Comparison of ENCODE assay signal across 17 cellular contexts in the genomic region with DNA sequence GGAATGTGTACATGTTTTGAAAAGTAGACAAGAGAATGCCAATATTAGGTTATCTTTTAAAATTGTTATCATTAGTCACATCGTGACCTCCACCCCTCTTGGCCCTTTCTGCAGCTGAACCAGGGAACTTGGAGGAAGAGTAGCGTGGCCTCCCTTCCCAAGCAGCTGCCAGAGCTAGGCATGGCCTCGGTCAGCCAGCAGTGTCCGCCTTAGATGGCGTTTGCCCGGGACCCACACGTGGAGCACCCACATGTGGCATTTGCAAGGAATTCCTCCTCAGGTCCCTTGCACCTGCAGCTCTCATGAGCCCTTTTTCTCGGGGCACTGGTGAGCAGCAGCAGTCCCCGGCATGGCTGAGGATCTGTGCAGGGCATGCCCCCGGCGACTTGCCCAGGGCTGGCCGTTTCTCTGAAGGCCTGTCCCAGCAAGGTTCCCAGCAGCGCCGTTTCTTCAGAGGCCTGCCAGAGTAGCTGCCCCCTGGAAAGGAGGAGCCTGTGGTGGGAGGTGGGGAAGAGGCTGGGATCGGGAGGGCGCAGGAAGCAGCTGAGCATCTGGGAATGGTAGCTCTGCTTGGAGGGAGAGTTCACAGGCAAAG. TPM values are rescaled to one million over a fixed set of nuclear protein-coding genes. Genes with fewer than 3 reads are reported as not detected.
DNase-seq lines count a peak whose midpoint lies in the region; ATAC-seq and TF ChIP-seq lines count a peak whose summit lies in the region.
"Had no signal": no experiment of that assay in that cellular context is flagged by ENCODE, and none has a peak within 500 bp of the region (broad histone marks: within the 10 kb centered on the region; RNA-seq: fewer than 3 reads in every experiment).

No MANE protein-coding gene starts in this region.

- intact Hi-C loops in posterior vena cava (cut with DNase I), result no loop called here
- intact Hi-C loops in PC-9 (cut with micrococcal nuclease; ENCODE audit: unreplicated experiment), result no loop called here
- intact Hi-C loops in activated T-helper 2 cell treated with anti-CD3 and anti-CD28 coated beads, Interferon-gamma antibody, Interleukin-2, Interleukin-4, amounts not matched to agents 10 μg/mL and 5 μg/mL and 100 μg/mL, durations not matched to agents 14 hours and 24 hours and 36 hours (cut with micrococcal nuclease), result no loop called here

- H3K27ac ChIP-seq in PC-9, result no peak overlapping the region

- POLR2A ChIA-PET in WTC11 (lab: Charles Lee), result interaction anchor here (0.6 kb wide), 1 partner anchor 37 kb away, joined by 3 read pairs; no protein-coding TSS in a partner anchor
- POLR2A ChIA-PET in PC-9 (lab: Charles Lee; ENCODE audit: unreplicated experiment), result no interaction called here

- TF ChIP-seq CTCF in WTC11 (IDR thresholded peaks at IDR 0.05), result no peak
- no peak for TF ChIP-seq CTCF in PC-9 (conservative IDR thresholded peaks at IDR 0.05)

- H3K27ac Mint-ChIP-seq in WTC11 (no peak overlapping the region), memory B cell (peak overlapping the region; percentile 81)
- H3K27ac Mint-ChIP-seq in activated T-helper 2 cell treated with anti-CD3 and anti-CD28 coated beads, Interferon-gamma antibody, Interleukin-2, Interleukin-4, amounts not matched to agents 10 μg/mL and 5 μg/mL and 100 μg/mL, durations not matched to agents 14 hours and 24 hours and 36 hours, result no peak overlapping the region

- no peak overlapping the region for H3K4me2 ChIP-seq in PC-9

- H3K4me1 Mint-ChIP-seq in WTC11 (peaks cover 34% of the 10 kb centered on the region), memory B cell (peaks cover 51% of the 10 kb centered on the region)
- H3K4me1 Mint-ChIP-seq in activated T-helper 2 cell treated with anti-CD3 and anti-CD28 coated beads, Interferon-gamma antibody, Interleukin-2, Interleukin-4, amounts not matched to agents 10 μg/mL and 5 μg/mL and 100 μg/mL, durations not matched to agents 14 hours and 24 hours and 36 hours (ENCODE audit: low read depth), result peaks cover 12% of the 10 kb centered on the region

- no peaks in the 10 kb centered on the region for H3K27me3 ChIP-seq in PC-9 (ENCODE audit: insufficient read depth, low read depth)

- peaks cover 51% of the 10 kb centered on the region for H4K20me1 ChIP-seq in PC-9 (ENCODE audit: insufficient read depth)

- no peak overlapping the region for H2AFZ ChIP-seq in PC-9

- peaks cover 81% of the 10 kb centered on the region for H3K36me3 ChIP-seq in PC-9 (ENCODE audit: low read depth)

- H3K4me3 ChIP-seq in PC-9, result no peak overlapping the region

- peaks cover 63% of the 10 kb centered on the region for H3K79me2 ChIP-seq in PC-9 (ENCODE audit: low read depth)

- H3K27me3 Mint-ChIP-seq in WTC11 (ENCODE audit: low read depth), result no peaks in the 10 kb centered on the region
- H3K27me3 Mint-ChIP-seq in memory B cell, result no peaks in the 10 kb centered on the region
- H3K27me3 Mint-ChIP-seq in activated T-helper 2 cell treated with anti-CD3 and anti-CD28 coated beads, Interferon-gamma antibody, Interleukin-2, Interleukin-4, amounts not matched to agents 10 μg/mL and 5 μg/mL and 100 μg/mL, durations not matched to agents 14 hours and 24 hours and 36 hours (ENCODE audit: low read depth), result no peaks in the 10 kb centered on the region

- H3K4me3 Mint-ChIP-seq in WTC11 (no peak overlapping the region), memory B cell (no peak overlapping the region)
- H3K4me3 Mint-ChIP-seq in activated T-helper 2 cell treated with anti-CD3 and anti-CD28 coated beads, Interferon-gamma antibody, Interleukin-2, Interleukin-4, amounts not matched to agents 10 μg/mL and 5 μg/mL and 100 μg/mL, durations not matched to agents 14 hours and 24 hours and 36 hours (ENCODE audit: low read depth), result no peak overlapping the region

- no TSS peak for BruUV-seq in PC-9 (replicated peaks; lab: Mats Ljungman, UMichigan)

- H3K4me1 ChIP-seq in PC-9 (replicated peaks; ENCODE audit: insufficient read depth), result peaks cover 25% of the 10 kb centered on the region

- CTCF ChIA-PET in WTC11 (lab: Charles Lee), result interaction anchor here (0.8 to 1.6 kb wide), 6 partner anchors 14 to 143 kb away, joined by 3 to 7 read pairs (median 4); no protein-coding TSS in a partner anchor
- CTCF ChIA-PET in PC-9 (lab: Charles Lee), result interaction anchor here (0.6 kb wide), 1 partner anchor 328 kb away, joined by 4 read pairs; no protein-coding TSS in a partner anchor

- H3K9me3 ChIP-seq in PC-9 (ENCODE audit: insufficient read depth, low read depth), result no peaks in the 10 kb centered on the region

- no peaks in the 10 kb centered on the region for H3K9me2 ChIP-seq in PC-9 (ENCODE audit: insufficient read depth)

- H3K36me3 Mint-ChIP-seq in WTC11 (peaks cover 17% of the 10 kb centered on the region), memory B cell (peaks cover 22% of the 10 kb centered on the region)
- no peaks in the 10 kb centered on the region for H3K36me3 Mint-ChIP-seq in activated T-helper 2 cell treated with anti-CD3 and anti-CD28 coated beads, Interferon-gamma antibody, Interleukin-2, Interleukin-4, amounts not matched to agents 10 μg/mL and 5 μg/mL and 100 μg/mL, durations not matched to agents 14 hours and 24 hours and 36 hours (ENCODE audit: low read depth)

- peak; percentile 35 for DNase-seq in Ammon's horn (ENCODE audit: low spot score)
- no peak for DNase-seq in WTC11 (ENCODE audit: low spot score)
- DNase-seq in memory B cell (ENCODE audit: low spot score in 2 of 2), result no peak
- peak; percentile 71 for DNase-seq in posterior vena cava (ENCODE audit: low spot score)
- DNase-seq in NCI-H82 treated with DMSO at 0.1 percent for 48 hours (lab: John Stamatoyannopoulos, UW; ENCODE audit: unreplicated experiment), result no peak
- DNase-seq in PC-9, result no peak
- no peak for DNase-seq in activated T-helper 2 cell treated with anti-CD3 and anti-CD28 coated beads, Interferon-gamma antibody, Interleukin-2, Interleukin-4, amounts not matched to agents 10 μg/mL and 5 μg/mL and 100 μg/mL, durations not matched to agents 14 hours and 24 hours and 36 hours (ENCODE audit: low spot score)
- DNase-seq: 8988T; KG1; NCI-H1092; NCI-H1694; NCI-H2107; NCI-H226; NCI-H526 treated with DMSO at 0.1 percent for 48 hours; NK-92 treated with Interleukin-12 subunit alpha and Interleukin-12 subunit beta, amount 100 ng/mL, for 24 hours had no signal

- peaks cover 10% of the 10 kb centered on the region; the same call in 1 of the 2 replicates for H3F3A ChIP-seq in PC-9 (ENCODE audit: insufficient read depth, low read depth)

- H3K9me3 Mint-ChIP-seq in WTC11 (no peaks in the 10 kb centered on the region), memory B cell (no peaks in the 10 kb centered on the region)
- no peaks in the 10 kb centered on the region for H3K9me3 Mint-ChIP-seq in activated T-helper 2 cell treated with anti-CD3 and anti-CD28 coated beads, Interferon-gamma antibody, Interleukin-2, Interleukin-4, amounts not matched to agents 10 μg/mL and 5 μg/mL and 100 μg/mL, durations not matched to agents 14 hours and 24 hours and 36 hours

- ATAC-seq in WTC11 (peak; percentile 26), memory B cell (ENCODE audit: low read depth) (no peak), GM21528 (IDR thresholded peaks at IDR 0.05; ENCODE audit: low FRiP score, unreplicated experiment) (no peak)
- ATAC-seq: Right ventricle myocardium inferior had no signal

TF ChIP-seq in WTC11, 78 proteins besides CTCF, POLR2A, EP300 and RAD21 (continues in another document):
- TF ChIP-seq AR (CRISPR knock-in tag; IDR thresholded peaks at IDR 0.05) (no peak), RORB (CRISPR knock-in tag; IDR thresholded peaks at IDR 0.05) (no peak), ATF1 (CRISPR knock-in tag; IDR thresholded peaks at IDR 0.05) (no peak), ZNF671 (CRISPR knock-in tag; IDR thresholded peaks at IDR 0.05) (no peak), FOXK1 (CRISPR knock-in tag; IDR thresholded peaks at IDR 0.05) (no peak)
- TF ChIP-seq, protein P1, sequence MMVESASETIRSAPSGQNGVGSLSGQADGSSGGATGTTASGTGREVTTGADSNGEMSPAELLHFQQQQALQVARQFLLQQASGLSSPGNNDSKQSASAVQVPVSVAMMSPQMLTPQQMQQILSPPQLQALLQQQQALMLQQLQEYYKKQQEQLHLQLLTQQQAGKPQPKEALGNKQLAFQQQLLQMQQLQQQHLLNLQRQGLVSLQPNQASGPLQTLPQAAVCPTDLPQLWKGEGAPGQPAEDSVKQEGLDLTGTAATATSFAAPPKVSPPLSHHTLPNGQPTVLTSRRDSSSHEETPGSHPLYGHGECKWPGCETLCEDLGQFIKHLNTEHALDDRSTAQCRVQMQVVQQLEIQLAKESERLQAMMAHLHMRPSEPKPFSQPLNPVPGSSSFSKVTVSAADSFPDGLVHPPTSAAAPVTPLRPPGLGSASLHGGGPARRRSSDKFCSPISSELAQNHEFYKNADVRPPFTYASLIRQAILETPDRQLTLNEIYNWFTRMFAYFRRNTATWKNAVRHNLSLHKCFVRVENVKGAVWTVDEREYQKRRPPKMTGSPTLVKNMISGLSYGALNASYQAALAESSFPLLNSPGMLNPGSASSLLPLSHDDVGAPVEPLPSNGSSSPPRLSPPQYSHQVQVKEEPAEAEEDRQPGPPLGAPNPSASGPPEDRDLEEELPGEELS (CRISPR knock-in tag; IDR thresholded peaks at IDR 0.05), result no peak

RNA-seq across cellular contexts. Expression of gene JDP2, which starts 10.8 kb away (rescaled TPM):
- total RNA-seq in WTC11 (2021) (17.9 to 23.3 TPM (median 21.8 TPM) in 3 replicates), posterior vena cava (10 to 100 TPM; 44.2 to 54.8 TPM), PC-9 (2021) (186 and 300 TPM in 2 replicates)
- total RNA-seq in activated T-helper 2 cell treated with anti-CD3 and anti-CD28 coated beads, Interferon-gamma antibody, Interleukin-2, Interleukin-4, amounts not matched to agents 10 μg/mL and 5 μg/mL and 100 μg/mL, durations not matched to agents 14 hours and 24 hours and 36 hours, result 1.1 and 1.4 TPM in 2 replicates

Comparison
In these comparisons a context has a peak if more than half of its experiments do, and no peak if none do; other contexts are left out.
1. DNase-seq: peak in Ammon's horn (single experiment) and posterior vena cava (single experiment); none in WTC11 (single experiment), memory B cell (0 of 2), NCI-H82 treated with DMSO at 0.1 percent for 48 hours (single experiment), PC-9 (0 of 2) and activated T-helper 2 cell treated with anti-CD3 and anti-CD28 coated beads, Interferon-gamma antibody, Interleukin-2, Interleukin-4, amounts not matched to agents 10 μg/mL and 5 μg/mL and 100 μg/mL, durations not matched to agents 14 hours and 24 hours and 36 hours (single experiment).